In genomic region chr6:41732601-41733348, GRCh38 we compare ENCODE assay signal across 2 cellular contexts.
A peak's percentile ranks its signal among the peaks of the same experiment; 100 is the strongest.
TF ChIP-seq lines count a peak whose summit lies in the region.

No MANE protein-coding gene starts in this region.

TF ChIP-seq in HEK293, 187 proteins besides CTCF, POLR2A, EP300 and RAD21:
- TF ChIP-seq ZNF341 (tag by site-specific recombination; IDR thresholded peaks at IDR 0.05; ENCODE audit: low read depth) = peak; percentile 22; the same call in 1 of the 2 replicates
- TF ChIP-seq MYNN (tag by site-specific recombination; IDR thresholded peaks at IDR 0.05; ENCODE audit: borderline replicate concordance) = 0 out of 2 replicates have a peak, but pooled peaks have one; percentile 16
- TF ChIP-seq GLIS1 (tag by site-specific recombination; IDR thresholded peaks at IDR 0.05) = peak; percentile 98
- TF ChIP-seq ZNF24 (tag by site-specific recombination; IDR thresholded peaks at IDR 0.05) = no peak
- peak; percentile 33 for TF ChIP-seq GLIS2 (tag by site-specific recombination; IDR thresholded peaks at IDR 0.05)
- TF ChIP-seq ZBTB8A (tag by site-specific recombination; IDR thresholded peaks at IDR 0.05) = peak; percentile 77
- peak; percentile 84 for TF ChIP-seq ZIC2 (tag by site-specific recombination; IDR thresholded peaks at IDR 0.05)
- peak; percentile 22; the same call in 1 of the 2 replicates for TF ChIP-seq PATZ1 (tag by site-specific recombination; IDR thresholded peaks at IDR 0.05)
- TF ChIP-seq AEBP2 (tag by site-specific recombination; IDR thresholded peaks at IDR 0.05; ENCODE audit: borderline replicate concordance) = no peak
- peak; percentile 95 for TF ChIP-seq ZFHX2 (tag by site-specific recombination; conservative IDR thresholded peaks at IDR 0.05)
- TF ChIP-seq ZNF423 (tag by site-specific recombination; IDR thresholded peaks at IDR 0.05) = 0 out of 2 replicates have a peak, but pooled peaks have one; percentile 44
- TF ChIP-seq EGR2 (tag by site-specific recombination; IDR thresholded peaks at IDR 0.05; ENCODE audit: low read depth) = peak; percentile 93
- peak; percentile 68 for TF ChIP-seq WT1 (tag by site-specific recombination; IDR thresholded peaks at IDR 0.05)
- TF ChIP-seq HIC1 (tag by site-specific recombination; IDR thresholded peaks at IDR 0.05) = 0 out of 2 replicates have a peak, but pooled peaks have one; percentile 49
- no peak for TF ChIP-seq ZFP69B (tag by site-specific recombination; IDR thresholded peaks at IDR 0.05)
- TF ChIP-seq ZNF394 (tag by site-specific recombination; IDR thresholded peaks at IDR 0.05; ENCODE audit: borderline replicate concordance) = peak; percentile 53; the same call in 1 of the 2 replicates

TF ChIP-seq in HepG2, 621 proteins besides CTCF, POLR2A, EP300 and RAD21 (continues in another document):
- TF ChIP-seq PRDM10 (CRISPR knock-in tag; IDR thresholded peaks at IDR 0.05; ENCODE audit: low read depth) (0 out of 2 replicates have a peak, but pooled peaks have one; percentile 8), HOXD1 (CRISPR knock-in tag; IDR thresholded peaks at IDR 0.05) (no peak), ZNF468 (CRISPR knock-in tag; IDR thresholded peaks at IDR 0.05) (no peak), MEIS2 (CRISPR knock-in tag; IDR thresholded peaks at IDR 0.05) (peak; percentile 34; the same call in 1 of the 2 replicates), TERF1 (CRISPR knock-in tag; IDR thresholded peaks at IDR 0.05) (no peak), ZNF124 (CRISPR knock-in tag; IDR thresholded peaks at IDR 0.05) (no peak), CREB1 (IDR thresholded peaks at IDR 0.05) (no peak), CREB1 (CRISPR knock-in tag; IDR thresholded peaks at IDR 0.05) (no peak), CSRNP1 (CRISPR knock-in tag; IDR thresholded peaks at IDR 0.05) (no peak), MXD1 (CRISPR knock-in tag; IDR thresholded peaks at IDR 0.05) (peak; percentile 24; the same call in 1 of the 2 replicates), CEBPZ (IDR thresholded peaks at IDR 0.05; ENCODE audit: low read length) (no peak), PRDM15 (CRISPR knock-in tag; IDR thresholded peaks at IDR 0.05) (peak; percentile 84; the same call in 1 of the 2 replicates), ETV5 (CRISPR knock-in tag; IDR thresholded peaks at IDR 0.05; ENCODE audit: borderline replicate concordance) (no peak), ZNF567 (CRISPR knock-in tag; IDR thresholded peaks at IDR 0.05; ENCODE audit: borderline replicate concordance) (0 out of 2 replicates have a peak, but pooled peaks have one; percentile 34), IKZF5 (CRISPR knock-in tag; IDR thresholded peaks at IDR 0.05) (0 out of 2 replicates have a peak, but pooled peaks have one; percentile 2), ZNF746 (CRISPR knock-in tag; IDR thresholded peaks at IDR 0.05) (0 out of 2 replicates have a peak, but pooled peaks have one; percentile 30), YEATS4 (CRISPR knock-in tag; IDR thresholded peaks at IDR 0.05; ENCODE audit: borderline replicate concordance) (no peak), SAP130 (CRISPR knock-in tag; IDR thresholded peaks at IDR 0.05; ENCODE audit: low read depth) (peak; percentile 37; the same call in 1 of the 2 replicates), YEATS2 (CRISPR knock-in tag; IDR thresholded peaks at IDR 0.05; ENCODE audit: borderline replicate concordance) (no peak), HINFP (CRISPR knock-in tag; IDR thresholded peaks at IDR 0.05; ENCODE audit: low read depth) (no peak), ZNF501 (CRISPR knock-in tag; IDR thresholded peaks at IDR 0.05) (0 out of 2 replicates have a peak, but pooled peaks have one; percentile 3), PATZ1 (CRISPR knock-in tag; IDR thresholded peaks at IDR 0.05) (peak; percentile 20; the same call in 1 of the 2 replicates), RBM39 (IDR thresholded peaks at IDR 0.05; ENCODE audit: low read depth, low read length, poor library complexity, severe bottlenecking) (peak; percentile 2), ZNF839 (CRISPR knock-in tag; IDR thresholded peaks at IDR 0.05; ENCODE audit: borderline replicate concordance) (0 out of 2 replicates have a peak, but pooled peaks have one; percentile 28), TFAP4 (IDR thresholded peaks at IDR 0.05; ENCODE audit: borderline replicate concordance, low read depth) (peak; percentile 32; the same call in 1 of the 2 replicates)
